Comparison of ENCODE assay signal across 11 cellular contexts in genomic region chr4:141102367-141102766, GRCh38. TPM values are rescaled to one million over a fixed set of nuclear protein-coding genes. Genes with fewer than 3 reads are reported as not detected.
A peak's percentile ranks its signal among the peaks of the same experiment; 100 is the strongest.
DNase-seq lines count a peak whose midpoint lies in the region; ATAC-seq and TF ChIP-seq lines count a peak whose summit lies in the region.
"Had no signal": no experiment of that assay in that cellular context is flagged by ENCODE, and none has a peak within 500 bp of the region (broad histone marks: within the 10 kb centered on the region; RNA-seq: fewer than 3 reads in every experiment).

No MANE protein-coding gene starts in this region.

- no peaks in the 10 kb centered on the region for H3K9me3 Mint-ChIP-seq in mesothelial cell of epicardium

- peak overlapping the region; percentile 31 for H3K4me3 ChIP-seq in BE2C (ENCODE audit: low read depth, low read length)
- H3K4me3 ChIP-seq in MG63: no peak overlapping the region
- H3K4me3 ChIP-seq in epithelial cell of proximal tubule (ENCODE audit: low read depth, low read length): no peak overlapping the region

- in situ Hi-C loops in G401 (cut with HindIII; ENCODE audit: low sequenced_read_pairs): no loop called here

- peak; percentile 42 for DNase-seq in BE2C
- peak; percentile 18 for DNase-seq in MG63
- peak; percentile 41 for DNase-seq in epithelial cell of proximal tubule (ENCODE audit: low read depth)
- no peak for DNase-seq in mesothelial cell of epicardium (ENCODE audit: low spot score in 2 of 2, unreplicated experiment in 2 of 2)
- no peak for DNase-seq in NCI-H2081 (lab: John Stamatoyannopoulos, UW)
- no peak for DNase-seq in G401 (ENCODE audit: low spot score)
- no peak for DNase-seq in activated CD4-positive, alpha-beta T cell treated with anti-CD3 and anti-CD28 coated beads, Interleukin-2, amount 50 U/mL, for 4 hours
- DNase-seq: hippocampal formation; stimulated activated naive CD4-positive, alpha-beta T cell had no signal

- no peaks in the 10 kb centered on the region for H3K36me3 Mint-ChIP-seq in mesothelial cell of epicardium
- H3K36me3 Mint-ChIP-seq: CD14-positive monocyte had no signal

- peaks cover 5% of the 10 kb centered on the region for H3K4me1 Mint-ChIP-seq in mesothelial cell of epicardium
- H3K4me1 Mint-ChIP-seq: CD14-positive monocyte had no signal

- no peak for TF ChIP-seq CTCF in BE2C (IDR thresholded peaks at IDR 0.05; ENCODE audit: low read depth, low read length)
- TF ChIP-seq CTCF in epithelial cell of proximal tubule (conservative IDR thresholded peaks at IDR 0.05; ENCODE audit: low read depth, low read length): no peak
- no peak for TF ChIP-seq CTCF in mesothelial cell of epicardium (IDR thresholded peaks at IDR 0.05; ENCODE audit: unreplicated experiment)

- no peaks in the 10 kb centered on the region for H3K9me3 ChIP-seq in BE2C
- no peaks in the 10 kb centered on the region for H3K9me3 ChIP-seq in MG63

- H3K36me3 ChIP-seq in BE2C: no peaks in the 10 kb centered on the region
- no peaks in the 10 kb centered on the region for H3K36me3 ChIP-seq in MG63

- H3K4me1 ChIP-seq in BE2C: peaks cover 4% of the 10 kb centered on the region

- H3K4me3 Mint-ChIP-seq in mesothelial cell of epicardium: no peak overlapping the region
- H3K4me3 Mint-ChIP-seq: CD14-positive monocyte had no signal

- H3K27ac Mint-ChIP-seq in mesothelial cell of epicardium: peak overlapping the region; percentile 26
- H3K27ac Mint-ChIP-seq: CD14-positive monocyte had no signal

- H3K27me3 ChIP-seq in BE2C: no peaks in the 10 kb centered on the region
- no peaks in the 10 kb centered on the region for H3K27me3 ChIP-seq in MG63

- no peak for ATAC-seq in GM21737 (IDR thresholded peaks at IDR 0.05; ENCODE audit: unreplicated experiment)

- no peaks in the 10 kb centered on the region for H3K27me3 Mint-ChIP-seq in mesothelial cell of epicardium (ENCODE audit: low read depth)

RNA-seq across cellular contexts. Expression of gene RNF150, which starts 30.9 kb away (rescaled TPM):
- 17.3 TPM for polyA plus RNA-seq in BE2C (2012; ENCODE audit: insufficient read depth, insufficient read length, low read depth)
- 7.4 and 9.1 TPM in 2 replicates for total RNA-seq in MG63 (2014; rRNA removed; shearing (Covaris generic); ENCODE audit: low replicate concordance)
- 0.58 and 0.69 TPM in 2 replicates for total RNA-seq in epithelial cell of proximal tubule
- 38.5 to 40.7 TPM (median 40.1 TPM) in 3 replicates for total RNA-seq in mesothelial cell of epicardium
- 0.18 and 0.85 TPM in 2 replicates for total RNA-seq in G401 (2014; rRNA removed; shearing (Covaris generic))

Comparison
In these comparisons a context has a peak if more than half of its experiments do, and no peak if none do; other contexts are left out.
1. DNase-seq: peak in BE2C (single experiment), MG63 (single experiment) and epithelial cell of proximal tubule (single experiment); none in mesothelial cell of epicardium (0 of 2), NCI-H2081 (0 of 2), G401 (single experiment) and activated CD4-positive, alpha-beta T cell treated with anti-CD3 and anti-CD28 coated beads, Interleukin-2, amount 50 U/mL, for 4 hours (0 of 2).